In genomic region chr2:160431441-160431840, GRCh38 we compare ENCODE assay signal across 13 cellular contexts.
DNase-seq lines count a peak whose midpoint lies in the region; ATAC-seq and TF ChIP-seq lines count a peak whose summit lies in the region.
"Had no signal": no experiment of that assay in that cellular context is flagged by ENCODE, and none has a peak within 500 bp of the region (broad histone marks: within the 10 kb centered on the region; RNA-seq: fewer than 3 reads in every experiment).

No MANE protein-coding gene starts in this region.

- no peaks in the 10 kb centered on the region for H3K9me2 ChIP-seq in MM.1S (replicated peaks; ENCODE audit: insufficient read depth, low read length)

- no peak overlapping the region for H2AFZ ChIP-seq in MM.1S (ENCODE audit: low read length)

- ATAC-seq in GM18499 (IDR thresholded peaks at IDR 0.05; ENCODE audit: insufficient read depth, unreplicated experiment) (peak; percentile 89), HG02610 (IDR thresholded peaks at IDR 0.05; ENCODE audit: unreplicated experiment) (peak; percentile 76), heart left ventricle (no peak)

- no peak overlapping the region for H3K9ac ChIP-seq in MM.1S (ENCODE audit: low read length)

- H3K27me3 ChIP-seq in MM.1S (replicated peaks; ENCODE audit: insufficient read depth, low read length) (no peaks in the 10 kb centered on the region), HAP-1 (ENCODE audit: low read depth) (no peaks in the 10 kb centered on the region), heart left ventricle (no peaks in the 10 kb centered on the region)
- H3K27me3 ChIP-seq: brain microvascular endothelial cell, right atrium auricular region had no signal

- H4K20me1 ChIP-seq in MM.1S (ENCODE audit: insufficient read depth, low read length), result no peaks in the 10 kb centered on the region

- TF ChIP-seq CTCF in MM.1S (IDR thresholded peaks at IDR 0.05; ENCODE audit: low read length) (no peak), epithelial cell of esophagus (IDR thresholded peaks at IDR 0.05; ENCODE audit: insufficient read depth, low read depth, low read length, missing control alignments) (no peak), heart left ventricle (IDR thresholded peaks at IDR 0.05) (no peak)

- no peaks in the 10 kb centered on the region for H3K36me3 ChIP-seq in MM.1S (replicated peaks; ENCODE audit: insufficient read depth, low read length)
- no peaks in the 10 kb centered on the region for H3K36me3 ChIP-seq in HAP-1 (replicated peaks)
- peaks cover 0 to 11% (median 0%) of the 10 kb centered on the region in 9 donors for H3K36me3 ChIP-seq in heart left ventricle
- H3K36me3 ChIP-seq: brain microvascular endothelial cell, right atrium auricular region, thoracic aorta had no signal

- H3K27ac ChIP-seq in MM.1S (ENCODE audit: low read length) (no peak overlapping the region), heart left ventricle (no peak overlapping the region)
- H3K27ac ChIP-seq: brain microvascular endothelial cell, right atrium auricular region, thoracic aorta had no signal

- no peaks in the 10 kb centered on the region for H3K79me2 ChIP-seq in MM.1S (ENCODE audit: low read length)

- in situ Hi-C loops in HAP-1 (cut with MboI; ENCODE audit: low sequenced_read_pairs), result no loop called here

- TF ChIP-seq POLR2A in erythroblast (IDR thresholded peaks at IDR 0.05; ENCODE audit: low read length) (no peak), heart left ventricle (IDR thresholded peaks at IDR 0.05) (no peak)

- H3K4me3 ChIP-seq in MM.1S (ENCODE audit: low read length) (no peak overlapping the region), epithelial cell of esophagus (ENCODE audit: low read length) (no peak overlapping the region), HAP-1 (no peak overlapping the region), heart left ventricle (no peak overlapping the region)
- H3K4me3 ChIP-seq: right atrium auricular region, thoracic aorta had no signal

- H3K9me3 ChIP-seq in MM.1S (replicated peaks; ENCODE audit: insufficient read depth, low read length) (no peaks in the 10 kb centered on the region), HAP-1 (no peaks in the 10 kb centered on the region), heart left ventricle (peaks cover 0 to 11% (median 2%) of the 10 kb centered on the region in 12 donors)

- peaks cover 25% of the 10 kb centered on the region for H3K4me1 ChIP-seq in MM.1S (ENCODE audit: low read length)
- peaks cover 11% of the 10 kb centered on the region for H3K4me1 ChIP-seq in HAP-1
- H3K4me1 ChIP-seq in heart left ventricle, result peaks cover 0 to 61% (median 50%) of the 10 kb centered on the region in 12 donors

- no peak overlapping the region for H3K4me2 ChIP-seq in MM.1S (ENCODE audit: low read depth, low read length)

- 98 to 99% (median 98%) methylated on average over 1 of the region's 1 CpG for WGBS in heart left ventricle, 4 donors

- H3F3A ChIP-seq in MM.1S (ENCODE audit: insufficient read depth, low read length), result peaks cover 19% of the 10 kb centered on the region

- peak; percentile 16 for DNase-seq in MM.1S
- peak; percentile 55 for DNase-seq in epithelial cell of esophagus (ENCODE audit: low read depth)
- DNase-seq in HAP-1 (ENCODE audit: low spot score in 2 of 2), result no peak
- no peak for DNase-seq in erythroblast (lab: John Stamatoyannopoulos, UW)
- no peak for DNase-seq in DMS 273 (lab: John Stamatoyannopoulos, UW; ENCODE audit: unreplicated experiment)
- DNase-seq in heart left ventricle, result no peak
- DNase-seq: activated T-cell treated with anti-CD3 and anti-CD28 coated beads, Interleukin-2, amount 50 U/mL, for 24 hours; brain microvascular endothelial cell; NCI-H2029 treated with DMSO at 0.1 percent for 48 hours had no signal

- intact Hi-C loops in heart left ventricle (cut with DNase I), result no loop called here

Comparison
In these comparisons a context has a peak if more than half of its experiments do, and no peak if none do; other contexts are left out.
1. ATAC-seq: peak in GM18499 (single experiment) and HG02610 (single experiment); none in heart left ventricle (0 of 4).
2. DNase-seq: peak in MM.1S (single experiment) and epithelial cell of esophagus (single experiment); none in HAP-1 (0 of 2), erythroblast (0 of 2), DMS 273 (single experiment) and heart left ventricle (0 of 5).